ENCODE assay signal across 9 cellular contexts in the genomic region with DNA sequence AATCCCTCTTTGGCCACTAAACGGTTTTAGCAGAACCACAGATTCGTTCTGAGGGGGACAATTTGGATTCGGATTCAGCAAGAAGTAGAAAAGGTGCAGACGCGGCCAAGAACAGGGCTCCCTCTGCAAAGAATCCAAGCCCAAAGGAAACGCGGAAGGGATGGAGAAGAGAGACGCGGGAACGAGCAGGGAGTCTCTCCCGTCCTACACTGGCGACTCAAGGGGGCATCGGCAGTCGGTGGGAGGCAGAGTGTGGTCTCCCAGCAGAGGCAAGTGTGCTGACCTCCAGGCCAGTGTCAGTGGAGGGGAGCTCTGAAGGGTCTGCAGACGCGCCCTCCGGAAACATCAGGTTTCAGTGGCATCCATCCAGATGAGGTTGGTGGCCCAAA. TPM values are rescaled to one million over a fixed set of nuclear protein-coding genes. Genes with fewer than 3 reads are reported as not detected.
DNase-seq lines count a peak whose midpoint lies in the region; ATAC-seq, FAIRE-seq and TF ChIP-seq lines count a peak whose summit lies in the region.
"Had no signal": no experiment of that assay in that cellular context is flagged by ENCODE, and none has a peak within 500 bp of the region (broad histone marks: within the 10 kb centered on the region; RNA-seq: fewer than 3 reads in every experiment).

No MANE protein-coding gene starts in this region.

- H3K4me3 ChIP-seq in kidney (ENCODE audit: low read length in 2 of 2) (peak overlapping the region; percentile 8 to 35), subcutaneous abdominal adipose tissue (ENCODE audit: low read depth in 1 of 5, low read length in 5 of 5) (peak overlapping the region; percentile 58 to 72 (median 62))

- peaks cover 19 to 32% (median 30%) of the 10 kb centered on the region in 5 donors for H3K27me3 ChIP-seq in subcutaneous abdominal adipose tissue (ENCODE audit: control insufficient read depth in 5 of 5, insufficient read depth in 4 of 5, low read length in 5 of 5)

- no peaks in the 10 kb centered on the region for H3K36me3 Mint-ChIP-seq in activated T-cell treated with anti-CD3 and anti-CD28 coated beads, Interleukin-2, amount 50 U/mL, for 24 hours (ENCODE audit: low read depth)
- no peaks in the 10 kb centered on the region for H3K36me3 Mint-ChIP-seq in activated T-helper 2 cell treated with anti-CD3 and anti-CD28 coated beads, Interferon-gamma antibody, Interleukin-2, Interleukin-4, amounts not matched to agents 10 μg/mL and 5 μg/mL and 100 μg/mL, durations not matched to agents 14 hours and 24 hours and 36 hours (ENCODE audit: low read depth)

- no peak for TF ChIP-seq CTCF in kidney (IDR thresholded peaks at IDR 0.05; ENCODE audit: borderline replicate concordance, extremely low read depth, insufficient read depth)

- H3K27ac Mint-ChIP-seq in activated T-cell treated with anti-CD3 and anti-CD28 coated beads, Interleukin-2, amount 50 U/mL, for 24 hours, result no peak overlapping the region
- no peak overlapping the region for H3K27ac Mint-ChIP-seq in activated T-helper 2 cell treated with anti-CD3 and anti-CD28 coated beads, Interferon-gamma antibody, Interleukin-2, Interleukin-4, amounts not matched to agents 10 μg/mL and 5 μg/mL and 100 μg/mL, durations not matched to agents 14 hours and 24 hours and 36 hours

- ATAC-seq in GM21515 (IDR thresholded peaks at IDR 0.05; ENCODE audit: unreplicated experiment), result no peak

- H3K4me3 Mint-ChIP-seq in activated T-cell treated with anti-CD3 and anti-CD28 coated beads, Interleukin-2, amount 50 U/mL, for 24 hours, result peak overlapping the region; percentile 58
- H3K4me3 Mint-ChIP-seq in activated T-helper 2 cell treated with anti-CD3 and anti-CD28 coated beads, Interferon-gamma antibody, Interleukin-2, Interleukin-4, amounts not matched to agents 10 μg/mL and 5 μg/mL and 100 μg/mL, durations not matched to agents 14 hours and 24 hours and 36 hours (ENCODE audit: low read depth), result peak overlapping the region; percentile 60

- no peaks in the 10 kb centered on the region for H3K36me3 ChIP-seq in kidney (ENCODE audit: control insufficient read depth in 1 of 2, insufficient read depth in 2 of 2, low read length in 2 of 2)
- H3K36me3 ChIP-seq in subcutaneous abdominal adipose tissue (ENCODE audit: control insufficient read depth in 5 of 5, insufficient read depth in 5 of 5, low read length in 5 of 5), result no peaks in the 10 kb centered on the region

- no peaks in the 10 kb centered on the region for H3K9me3 Mint-ChIP-seq in activated T-cell treated with anti-CD3 and anti-CD28 coated beads, Interleukin-2, amount 50 U/mL, for 24 hours
- no peaks in the 10 kb centered on the region for H3K9me3 Mint-ChIP-seq in activated T-helper 2 cell treated with anti-CD3 and anti-CD28 coated beads, Interferon-gamma antibody, Interleukin-2, Interleukin-4, amounts not matched to agents 10 μg/mL and 5 μg/mL and 100 μg/mL, durations not matched to agents 14 hours and 24 hours and 36 hours

- no peak for FAIRE-seq in kidney (lab: Jason Lieb, UNC)

- DNase-seq in activated T-cell treated with anti-CD3 and anti-CD28 coated beads, Interleukin-2, amount 50 U/mL, for 24 hours, result peak; percentile 34
- no peak for DNase-seq in activated T-cell treated with anti-CD3 and anti-CD28 coated beads for 4 hours
- no peak for DNase-seq in activated T-helper 2 cell treated with anti-CD3 and anti-CD28 coated beads, Interferon-gamma antibody, Interleukin-2, Interleukin-4, amounts not matched to agents 10 μg/mL and 5 μg/mL and 100 μg/mL, durations not matched to agents 14 hours and 24 hours and 36 hours (ENCODE audit: low spot score)
- no peak for DNase-seq in kidney
- no peak for DNase-seq in RPMI8226
- DNase-seq in stimulated activated CD4-positive, alpha-beta T cell treated with anti-CD3 and anti-CD28 coated beads, Interleukin-4, amount 100 ng/mL, for 24 hours, result no peak

- H3K27me3 Mint-ChIP-seq in activated T-cell treated with anti-CD3 and anti-CD28 coated beads, Interleukin-2, amount 50 U/mL, for 24 hours, result peaks cover 66% of the 10 kb centered on the region
- peaks cover 73% of the 10 kb centered on the region for H3K27me3 Mint-ChIP-seq in activated T-helper 2 cell treated with anti-CD3 and anti-CD28 coated beads, Interferon-gamma antibody, Interleukin-2, Interleukin-4, amounts not matched to agents 10 μg/mL and 5 μg/mL and 100 μg/mL, durations not matched to agents 14 hours and 24 hours and 36 hours (ENCODE audit: low read depth)

- peaks cover 31% of the 10 kb centered on the region for H3K4me1 Mint-ChIP-seq in activated T-cell treated with anti-CD3 and anti-CD28 coated beads, Interleukin-2, amount 50 U/mL, for 24 hours (ENCODE audit: low read depth)
- H3K4me1 Mint-ChIP-seq in activated T-helper 2 cell treated with anti-CD3 and anti-CD28 coated beads, Interferon-gamma antibody, Interleukin-2, Interleukin-4, amounts not matched to agents 10 μg/mL and 5 μg/mL and 100 μg/mL, durations not matched to agents 14 hours and 24 hours and 36 hours (ENCODE audit: low read depth), result peaks cover 16% of the 10 kb centered on the region

- intact Hi-C loops in activated T-helper 2 cell treated with anti-CD3 and anti-CD28 coated beads, Interferon-gamma antibody, Interleukin-2, Interleukin-4, amounts not matched to agents 10 μg/mL and 5 μg/mL and 100 μg/mL, durations not matched to agents 14 hours and 24 hours and 36 hours (cut with micrococcal nuclease), result loop anchor here (10.0 kb wide), 2 partner anchors 53 to 153 kb away; no protein-coding TSS in a partner anchor
- intact Hi-C loops in kidney (cut with DNase I), result no loop called here

- H3K9me3 ChIP-seq in kidney (ENCODE audit: control insufficient read depth in 1 of 2, low read length in 2 of 2) (no peaks in the 10 kb centered on the region), subcutaneous abdominal adipose tissue (ENCODE audit: control insufficient read depth in 5 of 5, low read length in 5 of 5) (no peaks in the 10 kb centered on the region)
- H3K9me3 ChIP-seq: SK-N-SH had no signal

- H3K9ac ChIP-seq in kidney (ENCODE audit: low read length in 2 of 2) (no peak overlapping the region), subcutaneous abdominal adipose tissue (ENCODE audit: low read length in 5 of 5) (peak overlapping the region in 1 of 5 donors; percentile 56)
- H3K9ac ChIP-seq: SK-N-SH had no signal

- peaks cover 0 to 8% of the 10 kb centered on the region in 2 donors for H3K4me1 ChIP-seq in kidney (ENCODE audit: control insufficient read depth in 1 of 2, insufficient read depth in 1 of 2, low read depth in 1 of 2, low read length in 2 of 2)
- peaks cover 3 to 32% (median 15%) of the 10 kb centered on the region in 5 donors for H3K4me1 ChIP-seq in subcutaneous abdominal adipose tissue (ENCODE audit: control insufficient read depth in 5 of 5, insufficient read depth in 5 of 5, low read length in 5 of 5)

- H3K27ac ChIP-seq in kidney (ENCODE audit: low read depth in 2 of 2, low read length in 2 of 2) (no peak overlapping the region), subcutaneous abdominal adipose tissue (ENCODE audit: low read depth, low read length) (no peak overlapping the region)

RNA-seq across cellular contexts. Expression of a gene that starts 1.1 kb away (rescaled TPM):
- 0.09 and 0.27 TPM in 2 replicates for total RNA-seq in activated T-helper 2 cell treated with anti-CD3 and anti-CD28 coated beads, Interferon-gamma antibody, Interleukin-2, Interleukin-4, amounts not matched to agents 10 μg/mL and 5 μg/mL and 100 μg/mL, durations not matched to agents 14 hours and 24 hours and 36 hours
- total RNA-seq in kidney, result 5.9 TPM
- 2.6 TPM for polyA plus RNA-seq in kidney (ENCODE audit: insufficient read depth, low read depth, low replicate concordance)
- polyA plus RNA-seq: SK-N-SH had no signal
